In genomic region chr21:32768530-32768929, GRCh38 we compare ENCODE assay signal across 13 cellular contexts. TPM values are rescaled to one million over a fixed set of nuclear protein-coding genes. Genes with fewer than 3 reads are reported as not detected.
A peak's percentile ranks its signal among the peaks of the same experiment; 100 is the strongest.
DNase-seq lines count a peak whose midpoint lies in the region; ATAC-seq and TF ChIP-seq lines count a peak whose summit lies in the region.
"Had no signal": no experiment of that assay in that cellular context is flagged by ENCODE, and none has a peak within 500 bp of the region (broad histone marks: within the 10 kb centered on the region; RNA-seq: fewer than 3 reads in every experiment).

No MANE protein-coding gene starts in this region.

- no peaks in the 10 kb centered on the region for H3K27me3 Mint-ChIP-seq in Caco-2 (ENCODE audit: insufficient read depth, unreplicated experiment)
- peaks cover 0 to 5% (median 0%) of the 10 kb centered on the region in 5 donors for H3K27me3 Mint-ChIP-seq in naive thymus-derived CD4-positive, alpha-beta T cell

- peak overlapping the region; percentile 96 for H3K27ac ChIP-seq in WERI-Rb-1
- H3K27ac ChIP-seq in naive thymus-derived CD4-positive, alpha-beta T cell (ENCODE audit: low read depth, low read length): no peak overlapping the region
- H3K27ac ChIP-seq: HL-60 had no signal

- no peak overlapping the region for H3K27ac Mint-ChIP-seq in Caco-2 (ENCODE audit: unreplicated experiment)
- H3K27ac Mint-ChIP-seq in naive thymus-derived CD4-positive, alpha-beta T cell: peak overlapping the region in 2 of 9 donors; percentile 10 to 31

- CTCF ChIA-PET in Caco-2 (lab: Charles Lee): no interaction called here
- CTCF ChIA-PET in naive thymus-derived CD4-positive, alpha-beta T cell (lab: Charles Lee): interaction anchor here (0.6 kb wide), 1 partner anchor 11 kb away, joined by 3 read pairs; no protein-coding TSS in a partner anchor

- H3K36me3 Mint-ChIP-seq in Caco-2 (ENCODE audit: insufficient read depth, unreplicated experiment): peaks cover 64% of the 10 kb centered on the region
- H3K36me3 Mint-ChIP-seq in naive thymus-derived CD4-positive, alpha-beta T cell: peaks cover 21 to 37% (median 31%) of the 10 kb centered on the region in 5 donors

- no peaks in the 10 kb centered on the region; the same call in 1 of the 2 replicates for H3K36me3 ChIP-seq in Caco-2 (ENCODE audit: control insufficient read depth, insufficient read depth, low read length)
- H3K36me3 ChIP-seq in WERI-Rb-1: peaks cover 55% of the 10 kb centered on the region
- peaks cover 0 to 7% (median 0%) of the 10 kb centered on the region in 3 experiments for H3K36me3 ChIP-seq in naive thymus-derived CD4-positive, alpha-beta T cell (ENCODE audit: control insufficient read depth in 2 of 3, insufficient read depth in 3 of 3, low read length in 3 of 3)

- no peak for DNase-seq in Caco-2
- no peak for DNase-seq in HFF-Myc (ENCODE audit: extremely low read depth, low read depth)
- peak; percentile 64 for DNase-seq in WERI-Rb-1
- no peak for DNase-seq in naive thymus-derived CD4-positive, alpha-beta T cell
- no peak for DNase-seq in NCI-H146 treated with DMSO at 0.1 percent for 48 hours (lab: John Stamatoyannopoulos, UW; ENCODE audit: unreplicated experiment)
- no peak for DNase-seq in GM13976 (ENCODE audit: low spot score)
- DNase-seq: cerebellar nuclear complex, DMS79, NCI-H1417 treated with DMSO at 0.1 percent for 48 hours, small intestine had no signal

- no peaks in the 10 kb centered on the region for H3K9me3 ChIP-seq in Caco-2
- H3K9me3 ChIP-seq in WERI-Rb-1 (ENCODE audit: severe bottlenecking): no peaks in the 10 kb centered on the region
- no peaks in the 10 kb centered on the region for H3K9me3 ChIP-seq in naive thymus-derived CD4-positive, alpha-beta T cell (ENCODE audit: control insufficient read depth in 2 of 3, low read length in 3 of 3)
- H3K9me3 ChIP-seq: esophagus muscularis mucosa had no signal

- BruUV-seq in Caco-2 (replicated peaks; lab: Mats Ljungman, UMichigan): no TSS peak

- no peaks in the 10 kb centered on the region for H3K9me3 Mint-ChIP-seq in Caco-2 (ENCODE audit: unreplicated experiment)
- H3K9me3 Mint-ChIP-seq in naive thymus-derived CD4-positive, alpha-beta T cell: peaks cover 0 to 9% (median 0%) of the 10 kb centered on the region in 11 donors

- 0 out of 2 replicates have a peak, but pooled peaks cover 9% of the 10 kb centered on the region for H3K4me1 ChIP-seq in Caco-2
- H3K4me1 ChIP-seq in naive thymus-derived CD4-positive, alpha-beta T cell (ENCODE audit: control insufficient read depth in 2 of 2, insufficient read depth in 2 of 2, low read length in 2 of 2): peaks cover 29 to 34% of the 10 kb centered on the region in 2 donors

- POLR2A ChIA-PET in Caco-2 (lab: Charles Lee): no interaction called here
- POLR2A ChIA-PET in naive thymus-derived CD4-positive, alpha-beta T cell (lab: Charles Lee): interaction anchor here (0.9 kb wide), 1 partner anchor 8 kb away, joined by 4 read pairs; no protein-coding TSS in a partner anchor

- in situ Hi-C loops in GM13976 (cut with MboI; ENCODE audit: low sequenced_read_pairs, unreplicated experiment): no loop called here

- no peaks in the 10 kb centered on the region for H3K27me3 ChIP-seq in Caco-2 (replicated peaks; ENCODE audit: control insufficient read depth, insufficient read depth, low read length)
- no peaks in the 10 kb centered on the region for H3K27me3 ChIP-seq in WERI-Rb-1 (ENCODE audit: insufficient read depth, low read depth, severe bottlenecking)
- H3K27me3 ChIP-seq in naive thymus-derived CD4-positive, alpha-beta T cell (ENCODE audit: control insufficient read depth in 2 of 2, insufficient read depth in 2 of 2, low read length in 2 of 2): no peaks in the 10 kb centered on the region

- peaks cover 13% of the 10 kb centered on the region for H3K4me1 Mint-ChIP-seq in Caco-2 (ENCODE audit: low read depth, unreplicated experiment)
- H3K4me1 Mint-ChIP-seq in naive thymus-derived CD4-positive, alpha-beta T cell: peaks cover 51 to 84% (median 76%) of the 10 kb centered on the region in 7 donors

- TF ChIP-seq CTCF in Caco-2 (IDR thresholded peaks at IDR 0.05; ENCODE audit: insufficient read depth in 1 of 2, low read depth in 1 of 2, low read length in 1 of 2, severe bottlenecking in 1 of 2, unreplicated experiment in 1 of 2) (no peak), HFF-Myc (IDR thresholded peaks at IDR 0.05; ENCODE audit: low read depth, low read length, missing control alignments) (no peak), WERI-Rb-1 (IDR thresholded peaks at IDR 0.05; ENCODE audit: low read depth, low read length) (no peak), GM13976 (IDR thresholded peaks at IDR 0.05; ENCODE audit: borderline replicate concordance, control extremely low read depth, extremely low read depth, insufficient read depth, missing control alignments) (no peak)

- ATAC-seq in naive thymus-derived CD4-positive, alpha-beta T cell: no peak
- no peak for ATAC-seq in HG02623 (IDR thresholded peaks at IDR 0.05; ENCODE audit: unreplicated experiment)

- peak overlapping the region; percentile 23 for H3K4me3 Mint-ChIP-seq in Caco-2 (ENCODE audit: unreplicated experiment)
- H3K4me3 Mint-ChIP-seq in naive thymus-derived CD4-positive, alpha-beta T cell: peak overlapping the region; percentile 1 to 94 (median 16)

- intact Hi-C loops in Caco-2 (cut with micrococcal nuclease; ENCODE audit: unreplicated experiment): no loop called here
- intact Hi-C loops in naive thymus-derived CD4-positive, alpha-beta T cell (cut with micrococcal nuclease): no loop called here

- H3K4me3 ChIP-seq in Caco-2 (ENCODE audit: low read depth, low read length) (no peak overlapping the region), HFF-Myc (replicated peaks; ENCODE audit: low read depth, low read length) (peak overlapping the region; percentile 96), WERI-Rb-1 (ENCODE audit: low read depth, low read length) (peak overlapping the region; percentile 98)
- H3K4me3 ChIP-seq in naive thymus-derived CD4-positive, alpha-beta T cell (ENCODE audit: low read length): no peak overlapping the region

RNA-seq across cellular contexts. Expression of gene PAXBP1, which starts 3.0 kb away (rescaled TPM):
- 64.0 and 65.8 TPM in 2 replicates for total RNA-seq in Caco-2 (2022)
- total RNA-seq in naive thymus-derived CD4-positive, alpha-beta T cell: 10 to 100 TPM; 49.2 to 79.2 (median 57.0) TPM
- 10 to 100 TPM in 1 of 2 donors, 1 to 10 TPM in 1; 6.5 to 15.3 TPM for polyA plus RNA-seq in naive thymus-derived CD4-positive, alpha-beta T cell

RNA-seq across cellular contexts. Expression of gene SYNJ1, which starts 40.7 kb away (rescaled TPM):
- 8.3 and 11.5 TPM in 2 replicates for total RNA-seq in Caco-2 (2022)
- 10 to 100 TPM; 21.5 to 28.5 (median 22.2) TPM for total RNA-seq in naive thymus-derived CD4-positive, alpha-beta T cell
- 1 to 10 TPM; 4.3 to 9.8 TPM for polyA plus RNA-seq in naive thymus-derived CD4-positive, alpha-beta T cell

Comparison
In these comparisons a context has a peak if more than half of its experiments do, and no peak if none do; other contexts are left out.
1. H3K4me3 ChIP-seq: peak in HFF-Myc (single experiment) and WERI-Rb-1 (single experiment); none in Caco-2 (single experiment) and naive thymus-derived CD4-positive, alpha-beta T cell (single experiment).